Comparison of ENCODE assay signal across 10 cellular contexts in genomic region chr18:49249523-49249922, GRCh38.
DNase-seq lines count a peak whose midpoint lies in the region; ATAC-seq and TF ChIP-seq lines count a peak whose summit lies in the region.
"Had no signal": no experiment of that assay in that cellular context is flagged by ENCODE, and none has a peak within 500 bp of the region (broad histone marks: within the 10 kb centered on the region; RNA-seq: fewer than 3 reads in every experiment).

No MANE protein-coding gene starts in this region.

- H3K4me3 ChIP-seq in astrocyte of the spinal cord (ENCODE audit: low read depth, low read length) (no peak overlapping the region), neuronal stem cell (ENCODE audit: low read length in 2 of 2) (no peak overlapping the region)

- WGBS in neuronal stem cell (ENCODE audit: extremely low coverage in 2 of 2, insufficient read length in 2 of 2, insufficient replicate concordance in 1 of 2), 2 donors, result no CpG with 5 or more reads among the region's 2 CpGs

- no peak for TF ChIP-seq CTCF in astrocyte of the spinal cord (IDR thresholded peaks at IDR 0.05; ENCODE audit: low read depth, low read length)

- H3K4ac ChIP-seq in neuronal stem cell (ENCODE audit: low read length), result no peak overlapping the region

- H2BK15ac ChIP-seq in neuronal stem cell (ENCODE audit: low read length), result no peak overlapping the region

- no peak overlapping the region for H2AFZ ChIP-seq in neuronal stem cell (ENCODE audit: low read length)

- no peaks in the 10 kb centered on the region for H3K4me1 ChIP-seq in neuronal stem cell (ENCODE audit: control insufficient read depth in 2 of 2, insufficient read depth in 1 of 2, low read depth in 1 of 2, low read length in 2 of 2)

- ATAC-seq in GM18870 (IDR thresholded peaks at IDR 0.05; ENCODE audit: unreplicated experiment), result no peak
- ATAC-seq: naive thymus-derived CD8-positive, alpha-beta T cell had no signal

- DNase-seq in COLO829 (ENCODE audit: low spot score) (peak; percentile 52), M059J (ENCODE audit: low read depth) (peak; percentile 85), astrocyte of the spinal cord (ENCODE audit: low read depth, low spot score) (peak; percentile 66), medulla oblongata (ENCODE audit: extremely low spot score) (peak; percentile 48), NCI-H187 (lab: John Stamatoyannopoulos, UW) (no peak), neuronal stem cell (ENCODE audit: low spot score) (no peak)
- DNase-seq in stimulated activated CD4-positive, alpha-beta T cell treated with anti-CD3 and anti-CD28 coated beads, Interleukin-1b, Interleukin-23, amount 100 ng/mL, for 48 hours, result no peak
- DNase-seq: naive thymus-derived CD8-positive, alpha-beta T cell; SHP77 had no signal

- H4K91ac ChIP-seq in neuronal stem cell (ENCODE audit: low read depth, low read length, poor library complexity), result no peak overlapping the region

- no peak overlapping the region for H2BK5ac ChIP-seq in neuronal stem cell (ENCODE audit: low read length)

- no peak overlapping the region for H3K23ac ChIP-seq in neuronal stem cell (ENCODE audit: low read depth, low read length, poor library complexity)

- H3K79me1 ChIP-seq in neuronal stem cell (ENCODE audit: low read depth, low read length), result no peaks in the 10 kb centered on the region

- no peak overlapping the region for H2AK5ac ChIP-seq in neuronal stem cell (ENCODE audit: low read depth, low read length)

- H3K9ac ChIP-seq in neuronal stem cell (ENCODE audit: low read depth, low read length, poor library complexity), result no peak overlapping the region

- no peak overlapping the region for H3K14ac ChIP-seq in neuronal stem cell (ENCODE audit: low read length)

- H3K4me2 ChIP-seq in neuronal stem cell (ENCODE audit: insufficient read depth, low read length, poor library complexity, severe bottlenecking), result no peak overlapping the region

- no peaks in the 10 kb centered on the region for H3K36me3 ChIP-seq in neuronal stem cell (replicated peaks in 1 of 2; ENCODE audit: control insufficient read depth in 2 of 2, insufficient read depth in 2 of 2, low read length in 2 of 2)

- H3K27me3 ChIP-seq in neuronal stem cell (ENCODE audit: control insufficient read depth in 3 of 3, insufficient read depth in 3 of 3, low read depth in 1 of 3, low read length in 3 of 3), result no peaks in the 10 kb centered on the region

- no peak overlapping the region for H3K18ac ChIP-seq in neuronal stem cell (ENCODE audit: low read length)

- H3K27ac ChIP-seq in neuronal stem cell (replicated peaks; ENCODE audit: low read length), result no peak overlapping the region

- in situ Hi-C loops in astrocyte of the spinal cord (cut with HindIII; ENCODE audit: low sequenced_read_pairs), result no loop called here

- no peak overlapping the region for H2BK120ac ChIP-seq in neuronal stem cell (ENCODE audit: low read depth, low read length)

- no peak overlapping the region for H2BK12ac ChIP-seq in neuronal stem cell (ENCODE audit: low read length)

- peaks cover 0 to 7% of the 10 kb centered on the region in 2 donors for H3K9me3 ChIP-seq in neuronal stem cell (replicated peaks in 1 of 2; ENCODE audit: control insufficient read depth in 2 of 2, insufficient read depth in 1 of 2, low read depth in 1 of 2, low read length in 2 of 2)

- no peak overlapping the region for H4K8ac ChIP-seq in neuronal stem cell (ENCODE audit: low read depth, low read length)

Comparison
In these comparisons a context has a peak if more than half of its experiments do, and no peak if none do; other contexts are left out.
1. DNase-seq: peak in COLO829 (single experiment), M059J (single experiment), astrocyte of the spinal cord (single experiment) and medulla oblongata (single experiment); none in stimulated activated CD4-positive, alpha-beta T cell treated with anti-CD3 and anti-CD28 coated beads, Interleukin-1b, Interleukin-23, amount 100 ng/mL, for 48 hours (single experiment), NCI-H187 (0 of 2) and neuronal stem cell (single experiment).